Comparison of ENCODE assay signal across 14 cellular contexts in the genomic region with DNA sequence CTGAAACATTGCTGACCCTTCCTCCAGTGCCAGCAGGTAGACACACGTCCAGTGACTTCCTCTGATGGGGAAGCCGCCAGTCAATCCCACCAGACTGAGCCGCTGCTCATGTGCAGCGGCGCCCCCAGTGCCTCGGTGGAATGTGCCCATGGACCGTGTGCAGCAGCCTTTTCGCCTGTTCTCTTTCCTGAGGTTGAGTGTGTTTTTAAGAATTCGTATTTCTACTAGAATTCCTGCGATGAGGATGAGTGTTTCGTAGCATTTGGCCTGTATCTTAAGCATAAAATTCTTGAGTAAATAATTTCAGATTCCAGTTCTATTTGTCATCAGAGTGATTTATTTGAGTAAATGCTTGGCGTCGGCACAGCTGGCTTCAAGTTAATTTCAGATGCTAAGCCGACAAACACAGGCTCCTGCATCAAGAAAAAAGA. TPM values are rescaled to one million over a fixed set of nuclear protein-coding genes. Genes with fewer than 3 reads are reported as not detected.
DNase-seq lines count a peak whose midpoint lies in the region; ATAC-seq and TF ChIP-seq lines count a peak whose summit lies in the region.
"Had no signal": no experiment of that assay in that cellular context is flagged by ENCODE, and none has a peak within 500 bp of the region (broad histone marks: within the 10 kb centered on the region; RNA-seq: fewer than 3 reads in every experiment).

No MANE protein-coding gene starts in this region.

- H3K27ac ChIP-seq in foreskin keratinocyte (no peak overlapping the region), spleen (no peak overlapping the region)
- H3K27ac ChIP-seq: SJCRH30, stomach had no signal

- no peaks in the 10 kb centered on the region for H3K36me3 Mint-ChIP-seq in glutamatergic neuron (ENCODE audit: unreplicated experiment)

- H3K27me3 Mint-ChIP-seq in glutamatergic neuron (ENCODE audit: unreplicated experiment) = peaks cover 6% of the 10 kb centered on the region
- H3K27me3 Mint-ChIP-seq: activated CD4-positive, alpha-beta T cell treated with anti-CD3 and anti-CD28 coated beads, Interleukin-2, amount 10 ng/mL, durations not matched to agents 7 days and 5 days; activated naive CD8-positive, alpha-beta T cell had no signal

- H3K36me3 ChIP-seq in spleen = peaks cover 0 to 99% (median 65%) of the 10 kb centered on the region in 6 donors

- DNase-seq in HCEC 1CT (peak; percentile 95), foreskin keratinocyte (peak; percentile 68 to 77), spleen (peak; percentile 31), glutamatergic neuron (no peak), OCI-M1 (lab: John Stamatoyannopoulos, UW) (no peak)
- no peak for DNase-seq in activated CD8-positive, alpha-beta memory T cell treated with anti-CD3 and anti-CD28 coated beads, Interleukin-2, amount 50 U/mL, for 4 hours
- DNase-seq: activated CD4-positive, alpha-beta T cell treated with anti-CD3 and anti-CD28 coated beads, Interleukin-2, amount 10 ng/mL, durations not matched to agents 7 days and 5 days; GDM1; NCI-H2081 treated with DMSO at 0.1 percent for 48 hours; SJCRH30 had no signal

- ATAC-seq in foreskin keratinocyte (peak; percentile 9), GM21528 (IDR thresholded peaks at IDR 0.05; ENCODE audit: low FRiP score, unreplicated experiment) (no peak)

- intact Hi-C loops in spleen (cut with DNase I; ENCODE audit: low total_unique reads) = no loop called here

- no peak for TF ChIP-seq POLR2A in spleen (IDR thresholded peaks at IDR 0.05)

- H3K27me3 ChIP-seq in foreskin keratinocyte (no peaks in the 10 kb centered on the region), spleen (replicated peaks in 1 of 7) (no peaks in the 10 kb centered on the region)
- H3K27me3 ChIP-seq: SJCRH30, stomach had no signal

- peaks cover 28% of the 10 kb centered on the region for H3K4me1 ChIP-seq in foreskin keratinocyte
- H3K4me1 ChIP-seq in spleen = peaks cover 0 to 25% (median 4%) of the 10 kb centered on the region in 6 donors
- H3K4me1 ChIP-seq: SJCRH30 had no signal

- no peak overlapping the region for H3K27ac Mint-ChIP-seq in glutamatergic neuron (ENCODE audit: unreplicated experiment)
- H3K27ac Mint-ChIP-seq: activated CD4-positive, alpha-beta T cell treated with anti-CD3 and anti-CD28 coated beads, Interleukin-2, amount 10 ng/mL, durations not matched to agents 7 days and 5 days; activated naive CD8-positive, alpha-beta T cell had no signal

- WGBS in spleen, 5 donors = 81 to 95% (median 92%) methylated on average over 14 of the region's 14 CpGs

- H3K9me3 ChIP-seq in spleen = no peaks in the 10 kb centered on the region
- H3K9me3 ChIP-seq: SJCRH30, stomach had no signal

- no peaks in the 10 kb centered on the region for H3K4me1 Mint-ChIP-seq in glutamatergic neuron (ENCODE audit: low read depth, unreplicated experiment)
- H3K4me1 Mint-ChIP-seq: activated CD4-positive, alpha-beta T cell treated with anti-CD3 and anti-CD28 coated beads, Interleukin-2, amount 10 ng/mL, durations not matched to agents 7 days and 5 days had no signal

- no peaks in the 10 kb centered on the region for H3K9me3 Mint-ChIP-seq in glutamatergic neuron (ENCODE audit: unreplicated experiment)
- H3K9me3 Mint-ChIP-seq: activated CD4-positive, alpha-beta T cell treated with anti-CD3 and anti-CD28 coated beads, Interleukin-2, amount 10 ng/mL, durations not matched to agents 7 days and 5 days had no signal

- peak overlapping the region; percentile 31 for H3K4me3 ChIP-seq in WI38 (ENCODE audit: low read depth, low read length)
- H3K4me3 ChIP-seq in spleen = no peak overlapping the region
- H3K4me3 ChIP-seq: SJCRH30, stomach had no signal

- no peak overlapping the region for H3K4me3 Mint-ChIP-seq in glutamatergic neuron (ENCODE audit: unreplicated experiment)
- H3K4me3 Mint-ChIP-seq: activated CD4-positive, alpha-beta T cell treated with anti-CD3 and anti-CD28 coated beads, Interleukin-2, amount 10 ng/mL, durations not matched to agents 7 days and 5 days; activated naive CD8-positive, alpha-beta T cell had no signal

- TF ChIP-seq CTCF in WI38 (IDR thresholded peaks at IDR 0.05; ENCODE audit: low read depth, low read length) (no peak), foreskin keratinocyte (conservative IDR thresholded peaks at IDR 0.05) (peak; percentile 6), spleen (IDR thresholded peaks at IDR 0.05 in 8 of 11, conservative IDR thresholded peaks at IDR 0.05 in 3 of 11) (no peak), glutamatergic neuron (IDR thresholded peaks at IDR 0.05; ENCODE audit: partially characterized antibody, unreplicated experiment) (no peak)

RNA-seq across cellular contexts. Expression of a gene that starts 35.4 kb away (rescaled TPM):
- total RNA-seq in foreskin keratinocyte (31.1 and 37.9 TPM in 2 replicates), spleen (10 to 100 TPM; 13.9 to 42.6 (median 36.9) TPM), glutamatergic neuron (ENCODE audit: unreplicated experiment) (56.4 TPM)
- polyA plus RNA-seq in foreskin keratinocyte (26.0 and 36.0 TPM in 2 replicates), spleen (1 to 10 TPM; 4.2 to 8.4 (median 6.4) TPM)

RNA-seq across cellular contexts. Expression of a gene that starts 45.5 kb away (rescaled TPM):
- total RNA-seq in foreskin keratinocyte (42.0 and 42.7 TPM in 2 replicates), spleen (10 to 100 TPM; 28.0 to 41.2 (median 35.3) TPM), glutamatergic neuron (ENCODE audit: unreplicated experiment) (42.8 TPM)
- polyA plus RNA-seq in foreskin keratinocyte (38.9 and 42.2 TPM in 2 replicates), spleen (10 to 100 TPM; 15.6 to 21.0 (median 17.3) TPM)

Comparison
In these comparisons a context has a peak if more than half of its experiments do, and no peak if none do; other contexts are left out.
1. DNase-seq: peak in HCEC 1CT (single experiment), foreskin keratinocyte (2 of 2) and spleen (single experiment); none in glutamatergic neuron (single experiment), activated CD8-positive, alpha-beta memory T cell treated with anti-CD3 and anti-CD28 coated beads, Interleukin-2, amount 50 U/mL, for 4 hours (single experiment) and OCI-M1 (single experiment).